ENCODE assay signal across 8 cellular contexts in the genomic region with DNA sequence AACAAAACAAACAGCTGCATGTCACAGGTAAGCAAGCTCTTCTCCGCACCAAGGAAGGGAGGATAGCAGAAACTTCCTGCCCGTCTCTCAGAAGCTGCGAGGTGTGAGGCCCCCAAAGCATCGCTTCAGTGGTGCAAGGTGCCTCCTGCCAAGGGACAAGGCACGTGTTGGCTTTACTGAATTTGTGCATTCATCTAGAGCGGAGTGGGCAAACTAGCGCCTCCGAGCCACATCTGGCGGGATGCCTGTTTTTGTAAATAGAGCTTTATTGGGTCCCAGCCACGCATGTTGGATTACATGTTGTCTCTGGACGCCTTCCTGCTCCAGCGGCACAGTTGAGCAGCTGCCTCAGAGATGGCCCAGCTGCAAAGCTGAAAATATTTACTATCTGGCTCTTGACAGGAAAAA. TPM values are rescaled to one million over a fixed set of nuclear protein-coding genes. Genes with fewer than 3 reads are reported as not detected.
DNase-seq lines count a peak whose midpoint lies in the region; ATAC-seq and TF ChIP-seq lines count a peak whose summit lies in the region.

No MANE protein-coding gene starts in this region.

- DNase-seq in NCI-H2029 treated with DMSO at 0.1 percent for 48 hours (lab: John Stamatoyannopoulos, UW) (peak; percentile 20), fibroblast of the conjunctiva (ENCODE audit: low read depth) (peak; percentile 36), posterior vena cava (ENCODE audit: low spot score) (peak; percentile 81), Caco-2 (no peak), ACHN (no peak), endothelial cell (ENCODE audit: low spot score) (no peak)
- DNase-seq in activated naive CD4-positive, alpha-beta T cell treated with anti-CD3 and anti-CD28 coated beads for 36 hours, result no peak

- H3K9me3 ChIP-seq in Caco-2, result no peaks in the 10 kb centered on the region

- no TSS peak for BruUV-seq in Caco-2 (replicated peaks; lab: Mats Ljungman, UMichigan)

- in situ Hi-C loops in ACHN (cut with HindIII; ENCODE audit: low pct_ligation_motif_present, low pct_unique_long_range_greater_than_20kb, low sequenced_read_pairs), result no loop called here

- no peak overlapping the region for H3K27ac Mint-ChIP-seq in Caco-2 (ENCODE audit: unreplicated experiment)
- no peak overlapping the region for H3K27ac Mint-ChIP-seq in endothelial cell (ENCODE audit: unreplicated experiment)
- no peak overlapping the region for H3K27ac Mint-ChIP-seq in activated naive CD4-positive, alpha-beta T cell treated with anti-CD3 and anti-CD28 coated beads for 36 hours

- POLR2A ChIA-PET in Caco-2 (lab: Charles Lee), result interaction anchor here (0.6 kb wide), 1 partner anchor 20 kb away, joined by 3 read pairs; no protein-coding TSS in a partner anchor

- no peak overlapping the region for H3K4me3 Mint-ChIP-seq in Caco-2 (ENCODE audit: unreplicated experiment)
- H3K4me3 Mint-ChIP-seq in endothelial cell (ENCODE audit: unreplicated experiment), result no peak overlapping the region
- H3K4me3 Mint-ChIP-seq in activated naive CD4-positive, alpha-beta T cell treated with anti-CD3 and anti-CD28 coated beads for 36 hours, result no peak overlapping the region

- intact Hi-C loops in posterior vena cava (cut with DNase I), result no loop called here
- intact Hi-C loops in Caco-2 (cut with micrococcal nuclease; ENCODE audit: unreplicated experiment), result no loop called here
- intact Hi-C loops in activated naive CD4-positive, alpha-beta T cell treated with anti-CD3 and anti-CD28 coated beads for 36 hours (cut with micrococcal nuclease), result no loop called here

- no peaks in the 10 kb centered on the region for H3K36me3 Mint-ChIP-seq in Caco-2 (ENCODE audit: insufficient read depth, unreplicated experiment)
- H3K36me3 Mint-ChIP-seq in endothelial cell (ENCODE audit: low read depth, unreplicated experiment), result no peaks in the 10 kb centered on the region
- no peaks in the 10 kb centered on the region for H3K36me3 Mint-ChIP-seq in activated naive CD4-positive, alpha-beta T cell treated with anti-CD3 and anti-CD28 coated beads for 36 hours (ENCODE audit: low read depth)

- no peaks in the 10 kb centered on the region; the same call in 1 of the 2 replicates for H3K4me1 ChIP-seq in Caco-2

- no peaks in the 10 kb centered on the region for H3K27me3 ChIP-seq in Caco-2 (replicated peaks; ENCODE audit: control insufficient read depth, insufficient read depth, low read length)

- H3K36me3 ChIP-seq in Caco-2 (ENCODE audit: control insufficient read depth, insufficient read depth, low read length), result no peaks in the 10 kb centered on the region

- CTCF ChIA-PET in Caco-2 (lab: Charles Lee), result interaction anchor here (0.5 to 0.8 kb wide), 3 partner anchors 30 kb away, joined by 3 read pairs; no protein-coding TSS in a partner anchor
- CTCF ChIA-PET in activated naive CD4-positive, alpha-beta T cell treated with anti-CD3 and anti-CD28 coated beads for 36 hours (lab: Charles Lee), result interaction anchor here (0.9 to 1.7 kb wide), 2 partner anchors 31 to 265 kb away, joined by 4 to 5 read pairs; no protein-coding TSS in a partner anchor

- H3K4me1 Mint-ChIP-seq in Caco-2 (ENCODE audit: low read depth, unreplicated experiment) (no peaks in the 10 kb centered on the region), endothelial cell (ENCODE audit: unreplicated experiment) (peaks cover 13% of the 10 kb centered on the region)
- peaks cover 4% of the 10 kb centered on the region for H3K4me1 Mint-ChIP-seq in activated naive CD4-positive, alpha-beta T cell treated with anti-CD3 and anti-CD28 coated beads for 36 hours (ENCODE audit: low read depth)

- peak; percentile 11 for ATAC-seq in GM18508 (IDR thresholded peaks at IDR 0.05; ENCODE audit: insufficient read depth, unreplicated experiment)

- H3K9me3 Mint-ChIP-seq in Caco-2 (ENCODE audit: unreplicated experiment), result no peaks in the 10 kb centered on the region
- H3K9me3 Mint-ChIP-seq in endothelial cell (ENCODE audit: unreplicated experiment), result no peaks in the 10 kb centered on the region
- no peaks in the 10 kb centered on the region for H3K9me3 Mint-ChIP-seq in activated naive CD4-positive, alpha-beta T cell treated with anti-CD3 and anti-CD28 coated beads for 36 hours

- H3K27me3 Mint-ChIP-seq in Caco-2 (ENCODE audit: insufficient read depth, unreplicated experiment), result no peaks in the 10 kb centered on the region
- H3K27me3 Mint-ChIP-seq in endothelial cell (ENCODE audit: unreplicated experiment), result peaks cover 1% of the 10 kb centered on the region
- H3K27me3 Mint-ChIP-seq in activated naive CD4-positive, alpha-beta T cell treated with anti-CD3 and anti-CD28 coated beads for 36 hours (ENCODE audit: low read depth), result no peaks in the 10 kb centered on the region

- H3K4me3 ChIP-seq in Caco-2 (ENCODE audit: low read depth, low read length), result no peak overlapping the region

- TF ChIP-seq CTCF in Caco-2 (IDR thresholded peaks at IDR 0.05; ENCODE audit: insufficient read depth in 1 of 2, low read depth in 1 of 2, low read length in 1 of 2, severe bottlenecking in 1 of 2, unreplicated experiment in 1 of 2) (no peak), endothelial cell (IDR thresholded peaks at IDR 0.05; ENCODE audit: unreplicated experiment) (no peak)

RNA-seq across cellular contexts. Expression of gene PHYH, which starts 27.7 kb away (rescaled TPM):
- 10 to 100 TPM; 26.7 to 35.1 TPM for total RNA-seq in posterior vena cava
- total RNA-seq in Caco-2 (2022), result 49.6 and 52.3 TPM in 2 replicates
- 10.2 TPM for total RNA-seq in endothelial cell (ENCODE audit: unreplicated experiment)
- total RNA-seq in activated naive CD4-positive, alpha-beta T cell treated with anti-CD3 and anti-CD28 coated beads for 36 hours, result 10 to 100 TPM; 13.3 to 14.2 TPM

RNA-seq across cellular contexts. Expression of gene UCMA, which starts 38.0 kb away (rescaled TPM):
- total RNA-seq in posterior vena cava, result not detected
- total RNA-seq in Caco-2 (2022), result not detected in 2 replicates
- total RNA-seq in endothelial cell (ENCODE audit: unreplicated experiment), result not detected
- not detected for total RNA-seq in activated naive CD4-positive, alpha-beta T cell treated with anti-CD3 and anti-CD28 coated beads for 36 hours

Comparison
In these comparisons a context has a peak if more than half of its experiments do, and no peak if none do; other contexts are left out.
1. DNase-seq: peak in NCI-H2029 treated with DMSO at 0.1 percent for 48 hours (single experiment), fibroblast of the conjunctiva (single experiment) and posterior vena cava (single experiment); none in Caco-2 (0 of 2), ACHN (single experiment), endothelial cell (single experiment) and activated naive CD4-positive, alpha-beta T cell treated with anti-CD3 and anti-CD28 coated beads for 36 hours (single experiment).